Comparison of ENCODE assay signal across 19 cellular contexts in the genomic region with DNA sequence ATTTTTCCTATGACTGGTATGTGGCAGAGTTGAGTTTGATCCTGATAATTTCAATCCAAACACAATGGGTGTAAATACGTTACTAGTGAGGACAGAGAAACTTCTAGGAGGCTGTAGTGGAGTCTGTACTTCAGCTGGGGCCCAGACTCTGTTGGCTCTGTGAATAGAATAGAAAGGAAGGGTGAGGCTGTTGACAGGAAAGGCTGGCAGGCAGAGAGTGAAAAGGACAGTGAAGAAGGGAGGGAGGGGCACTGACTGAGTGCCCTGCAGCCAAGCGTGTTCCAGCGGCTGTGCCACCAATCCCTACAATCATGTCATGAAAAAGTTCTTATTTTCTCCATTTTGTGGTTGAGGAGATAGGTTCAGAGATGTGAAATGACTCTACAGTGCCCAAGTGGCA.
DNase-seq lines count a peak whose midpoint lies in the region; ATAC-seq and TF ChIP-seq lines count a peak whose summit lies in the region.
"Had no signal": no experiment of that assay in that cellular context is flagged by ENCODE, and none has a peak within 500 bp of the region (broad histone marks: within the 10 kb centered on the region; RNA-seq: fewer than 3 reads in every experiment).

No MANE protein-coding gene starts in this region.

- DNase-seq in Panc1 (ENCODE audit: low read depth, low spot score) (no peak), dorsolateral prefrontal cortex (no peak), left ventricle myocardium superior (peak; percentile 36), psoas muscle (no peak), DMS 273 (lab: John Stamatoyannopoulos, UW; ENCODE audit: unreplicated experiment) (no peak), NCI-H2081 (lab: John Stamatoyannopoulos, UW) (no peak)
- DNase-seq in stimulated activated naive CD4-positive, alpha-beta T cell treated with Interleukin-2 at 50 U/mL for 16 hours (lab: John Stamatoyannopoulos, UW) = no peak
- DNase-seq: activated naive CD4-positive, alpha-beta T cell treated with Interleukin-2 at 50 U/mL for 16 hours; CD8-positive, alpha-beta memory T cell; effector memory CD4-positive, alpha-beta T cell; KG1; kidney; NCI-H1930; NCI-H446 treated with DMSO at 0.1 percent for 48 hours; retina; T-cell; tibial artery had no signal

- H3K9me3 ChIP-seq in Panc1 (ENCODE audit: control insufficient read depth, insufficient read depth, low read depth, low read length) (no peaks in the 10 kb centered on the region), psoas muscle (no peaks in the 10 kb centered on the region)
- H3K9me3 ChIP-seq: tibial artery had no signal

- H3K4me1 ChIP-seq in Panc1 (ENCODE audit: control insufficient read depth, insufficient read depth, low read length) = peaks cover 89% of the 10 kb centered on the region
- H3K4me1 ChIP-seq in psoas muscle = peaks cover 67% of the 10 kb centered on the region

- intact Hi-C loops in Panc1 (cut with micrococcal nuclease; ENCODE audit: unreplicated experiment) = no loop called here
- intact Hi-C loops in dorsolateral prefrontal cortex (cut with DNase I) = loop anchor here in 1 of 2 donors (10.0 kb wide), 1 partner anchor 48 kb away; no protein-coding TSS in a partner anchor
- intact Hi-C loops in left ventricle myocardium superior (cut with micrococcal nuclease) = no loop called here
- intact Hi-C loops in psoas muscle (cut with DNase I) = loop anchor here in 1 of 2 donors (2.0 to 5.0 kb wide), 2 partner anchors 14 to 70 kb away; no protein-coding TSS in a partner anchor

- in situ Hi-C loops in Panc1 (cut with HindIII; ENCODE audit: low pct_unique_long_range_greater_than_20kb, low sequenced_read_pairs) = no loop called here

- 68 to 72% (median 72%) methylated on average over 3 of the region's 3 CpGs for WGBS in psoas muscle, 3 donors

- TF ChIP-seq CTCF in Panc1 (IDR thresholded peaks at IDR 0.05) (no peak), dorsolateral prefrontal cortex (IDR thresholded peaks at IDR 0.05 in 54 of 56, conservative IDR thresholded peaks at IDR 0.05 in 2 of 56; ENCODE audit: low read depth in 1 of 56, partially characterized antibody in 56 of 56) (no peak), psoas muscle (IDR thresholded peaks at IDR 0.05) (no peak)

- 0 out of 2 replicates have a peak, but pooled peaks have one; percentile 27 for ATAC-seq in Panc1
- ATAC-seq in left ventricle myocardium superior = peak; percentile 88
- ATAC-seq in psoas muscle = peak in 2 of 4 donors; percentile 26 to 43
- no peak for ATAC-seq in HG03139 (IDR thresholded peaks at IDR 0.05; ENCODE audit: unreplicated experiment)
- ATAC-seq: T-cell had no signal

- no TSS peak for BruUV-seq in Panc1 (replicated peaks; lab: Mats Ljungman, UMichigan)

- no peaks in the 10 kb centered on the region for H3K27me3 ChIP-seq in Panc1 (ENCODE audit: control insufficient read depth, insufficient read depth, low read length)
- no peaks in the 10 kb centered on the region for H3K27me3 ChIP-seq in dorsolateral prefrontal cortex
- no peaks in the 10 kb centered on the region for H3K27me3 ChIP-seq in psoas muscle (ENCODE audit: insufficient read depth in 3 of 3, low read length in 2 of 3)
- H3K27me3 ChIP-seq: tibial artery had no signal

- POLR2A ChIA-PET in Panc1 (lab: Charles Lee) = no interaction called here

- CTCF ChIA-PET in Panc1 (lab: Charles Lee) = no interaction called here

- H3K36me3 ChIP-seq in Panc1 (ENCODE audit: control insufficient read depth, insufficient read depth, low read length) (peaks cover 2% of the 10 kb centered on the region; the same call in 1 of the 2 replicates), psoas muscle (ENCODE audit: insufficient read depth in 1 of 2, low read depth in 1 of 2) (no peaks in the 10 kb centered on the region)
- H3K36me3 ChIP-seq: tibial artery had no signal

- H3K27ac ChIP-seq in Panc1 (ENCODE audit: low read length) = peak overlapping the region; percentile 100
- H3K27ac ChIP-seq in dorsolateral prefrontal cortex = peak overlapping the region in 53 of 59 donors; percentile 0 to 89 (median 53)
- H3K27ac ChIP-seq in psoas muscle = peak overlapping the region; percentile 62
- H3K27ac ChIP-seq: tibial artery, VCaP had no signal

- no peak overlapping the region for H3K4me3 ChIP-seq in Panc1 (ENCODE audit: low read depth in 2 of 2, low read length in 2 of 2)
- no peak overlapping the region for H3K4me3 ChIP-seq in dorsolateral prefrontal cortex
- no peak overlapping the region for H3K4me3 ChIP-seq in psoas muscle
- H3K4me3 ChIP-seq: tibial artery had no signal
